Comparison of ENCODE assay signal across 19 cellular contexts in the genomic region with DNA sequence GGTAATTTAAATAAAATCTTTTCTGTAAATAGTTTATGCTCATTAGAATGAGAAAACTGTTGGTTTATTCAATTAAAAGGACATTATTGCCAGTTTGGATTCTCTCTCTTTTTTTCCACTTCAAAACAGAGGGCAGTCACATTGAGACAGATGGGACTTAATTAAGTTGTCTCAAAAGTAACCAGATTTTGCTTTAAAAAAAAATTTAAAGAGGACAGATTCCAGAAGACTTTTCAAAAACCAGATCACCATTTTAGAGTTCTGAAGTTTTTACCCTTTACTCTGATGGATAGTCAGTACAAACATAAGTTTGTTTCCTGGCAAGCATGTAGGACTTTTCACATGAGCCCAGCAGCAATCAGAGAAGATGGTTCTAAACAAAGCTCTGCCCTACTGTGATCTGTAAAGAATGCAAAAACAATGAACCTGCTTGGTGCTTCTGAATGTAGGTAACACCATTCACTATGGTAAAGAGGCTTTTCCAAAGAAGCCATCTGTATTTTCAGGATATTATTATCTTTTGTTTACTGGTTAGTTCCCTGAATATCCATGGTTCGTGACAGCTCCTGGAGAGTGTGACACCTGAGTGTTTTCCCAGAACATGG.
"Had no signal": no experiment of that assay in that cellular context is flagged by ENCODE, and none has a peak within 500 bp of the region (broad histone marks: within the 10 kb centered on the region; RNA-seq: fewer than 3 reads in every experiment).

No MANE protein-coding gene starts in this region.

- H3K4me3 ChIP-seq: lung, prostate gland, right atrium auricular region, smooth muscle cell, suprapubic skin, transverse colon, upper lobe of right lung, uterus had no signal

- H3K27me3 ChIP-seq: right atrium auricular region, suprapubic skin, transverse colon, upper lobe of right lung, uterus had no signal

- H3K36me3 ChIP-seq: prostate gland, right atrium auricular region, suprapubic skin, transverse colon, upper lobe of right lung, uterus had no signal

- H3K27ac ChIP-seq: prostate gland, right atrium auricular region, suprapubic skin, transverse colon, upper lobe of right lung, uterus had no signal

- DNase-seq: cortex of kidney; head of caudate nucleus; naive B cell; stimulated activated CD4-positive, alpha-beta T cell treated with anti-CD3 and anti-CD28 coated beads, Interleukin-12 subunit alpha, Interleukin-12 subunit beta, amount 100 ng/mL, for 4 hours; stimulated activated CD4-positive, alpha-beta T cell treated with anti-CD3 and anti-CD28 coated beads, Interleukin-1b, Interleukin-23, amount 100 ng/mL, for 48 hours; stimulated activated CD4-positive, alpha-beta T cell treated with anti-CD3 and anti-CD28 coated beads, Interleukin-4, amount 100 ng/mL, for 1 hour; stimulated activated CD8-positive, alpha-beta memory T cell treated with anti-CD3 and anti-CD28 coated beads, Interleukin-4, amount 100 ng/mL, for 48 hours; stimulated activated naive CD4-positive, alpha-beta T cell; stimulated activated naive CD8-positive, alpha-beta T cell treated with anti-CD3 and anti-CD28 coated beads, Interleukin-15, amount 100 ng/mL, for 72 hours; transverse colon; upper lobe of right lung; uterus had no signal

- FAIRE-seq: frontal cortex, keratinocyte had no signal
